Comparison of ENCODE assay signal across 9 cellular contexts in genomic region chr16:79089735-79090284, GRCh38.
A peak's percentile ranks its signal among the peaks of the same experiment; 100 is the strongest.
DNase-seq lines count a peak whose midpoint lies in the region; ATAC-seq and FAIRE-seq lines count a peak whose summit lies in the region.
"Had no signal": no experiment of that assay in that cellular context is flagged by ENCODE, and none has a peak within 500 bp of the region (broad histone marks: within the 10 kb centered on the region; RNA-seq: fewer than 3 reads in every experiment).

No MANE protein-coding gene starts in this region.

- H3K27ac Mint-ChIP-seq in T-helper 1 cell treated with Interleukin-12 subunit alpha and Interleukin-12 subunit beta and Interleukin-4 antibody, amounts not matched to agents 30 μg/mL and 1 μg/mL, for 36 hours: peak overlapping the region; percentile 83

- H3K4me1 Mint-ChIP-seq in T-helper 1 cell treated with Interleukin-12 subunit alpha and Interleukin-12 subunit beta and Interleukin-4 antibody, amounts not matched to agents 30 μg/mL and 1 μg/mL, for 36 hours (ENCODE audit: low read depth): peaks cover 38% of the 10 kb centered on the region

- peaks cover 17% of the 10 kb centered on the region for H3K27me3 Mint-ChIP-seq in T-helper 1 cell treated with Interleukin-12 subunit alpha and Interleukin-12 subunit beta and Interleukin-4 antibody, amounts not matched to agents 30 μg/mL and 1 μg/mL, for 36 hours (ENCODE audit: low read depth)

- H3K9me3 Mint-ChIP-seq in T-helper 1 cell treated with Interleukin-12 subunit alpha and Interleukin-12 subunit beta and Interleukin-4 antibody, amounts not matched to agents 30 μg/mL and 1 μg/mL, for 36 hours: no peaks in the 10 kb centered on the region

- H3K36me3 Mint-ChIP-seq in T-helper 1 cell treated with Interleukin-12 subunit alpha and Interleukin-12 subunit beta and Interleukin-4 antibody, amounts not matched to agents 30 μg/mL and 1 μg/mL, for 36 hours (ENCODE audit: low read depth): no peaks in the 10 kb centered on the region

- peak overlapping the region; percentile 65 for H3K4me3 Mint-ChIP-seq in T-helper 1 cell treated with Interleukin-12 subunit alpha and Interleukin-12 subunit beta and Interleukin-4 antibody, amounts not matched to agents 30 μg/mL and 1 μg/mL, for 36 hours

- ATAC-seq in GM21529 (IDR thresholded peaks at IDR 0.05; ENCODE audit: unreplicated experiment) (peak; percentile 57), GM18502 (IDR thresholded peaks at IDR 0.05; ENCODE audit: poor library complexity, unreplicated experiment) (no peak)

- FAIRE-seq in endometrium (lab: Jason Lieb, UNC) (peak; percentile 93), HTR-8/SVneo (lab: Jason Lieb, UNC) (no peak)
- FAIRE-seq: astrocyte had no signal

- no peaks in the 10 kb centered on the region for H3K27me3 ChIP-seq in MG63

- no peak overlapping the region for H3K4me3 ChIP-seq in MG63

- no peaks in the 10 kb centered on the region for H3K36me3 ChIP-seq in MG63

- no peaks in the 10 kb centered on the region for H3K9me3 ChIP-seq in MG63

- peak; percentile 15 to 22 for DNase-seq in stimulated activated CD8-positive, alpha-beta memory T cell treated with anti-CD3 and anti-CD28 coated beads, Interleukin-7, amount 100 ng/mL, for 1 hour (ENCODE audit: low read depth in 2 of 2)
- DNase-seq in MG63 (no peak), HTR-8/SVneo (ENCODE audit: insufficient read length, low spot score) (no peak), NCI-H1930 (lab: John Stamatoyannopoulos, UW) (no peak)

Comparison
In these comparisons a context has a peak if more than half of its experiments do, and no peak if none do; other contexts are left out.
1. DNase-seq: peak in stimulated activated CD8-positive, alpha-beta memory T cell treated with anti-CD3 and anti-CD28 coated beads, Interleukin-7, amount 100 ng/mL, for 1 hour (2 of 2); none in MG63 (single experiment), HTR-8/SVneo (single experiment) and NCI-H1930 (0 of 2).